Comparison of ENCODE assay signal across 8 cellular contexts in the genomic region with DNA sequence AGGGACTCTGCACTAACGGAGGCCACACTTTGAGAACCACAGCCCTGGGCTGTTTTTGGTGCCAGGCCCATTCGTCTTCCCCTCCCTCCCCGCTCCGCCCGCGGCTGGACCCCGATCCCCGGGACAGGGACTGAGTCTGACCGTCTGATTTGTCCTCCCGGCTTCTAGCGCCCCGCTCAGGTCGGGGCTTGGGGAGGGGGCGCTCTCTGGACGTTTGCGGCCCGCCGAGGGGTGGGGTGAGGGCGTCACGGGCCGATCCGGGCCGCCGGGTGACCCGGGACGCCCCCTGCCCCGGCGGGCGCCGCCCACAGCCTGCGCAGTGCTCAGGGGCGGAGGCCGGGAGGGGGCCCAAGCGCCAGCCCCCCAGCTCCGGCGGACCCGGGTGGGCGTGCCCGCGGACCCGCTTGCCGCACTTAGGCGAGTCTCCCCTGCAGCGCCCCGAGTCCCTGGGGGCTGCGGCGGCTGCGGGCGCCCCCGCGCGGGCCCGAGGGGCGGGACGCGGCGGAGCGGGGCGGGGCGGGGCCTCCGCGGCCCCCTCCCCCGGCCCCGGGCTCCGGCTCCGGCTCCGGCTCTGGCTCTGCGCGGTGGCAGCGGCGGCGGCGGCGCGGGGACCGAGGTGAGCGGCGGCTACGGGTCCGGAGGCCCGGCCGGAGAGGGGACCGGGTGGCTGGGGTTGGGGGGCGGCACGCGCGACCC. TPM values are rescaled to one million over a fixed set of nuclear protein-coding genes. Genes with fewer than 3 reads are reported as not detected.
DNase-seq lines count a peak whose midpoint lies in the region; ATAC-seq and TF ChIP-seq lines count a peak whose summit lies in the region.

No MANE protein-coding gene starts in this region.

- peaks cover 74 to 77% of the 10 kb centered on the region in 2 donors for H3K4me1 Mint-ChIP-seq in effector memory CD8-positive, alpha-beta T cell (ENCODE audit: low read depth in 2 of 2)
- peaks cover 59 to 66% of the 10 kb centered on the region in 2 donors for H3K4me1 Mint-ChIP-seq in natural killer cell treated with Interleukin-12 subunit alpha and Interleukin-12 subunit beta and Interleukin-15 and Interleukin-18, amount 100 ng/mL, for 72 hours (ENCODE audit: low read depth in 2 of 2)

- TF ChIP-seq CTCF in GM20000 (IDR thresholded peaks at IDR 0.05; ENCODE audit: extremely low read depth, missing control alignments): no peak

- DNase-seq in GM20000 (ENCODE audit: low spot score) (peak; percentile 40), SIG-M5 (lab: John Stamatoyannopoulos, UW) (no peak), NCI-H82 treated with DMSO at 0.1 percent for 48 hours (lab: John Stamatoyannopoulos, UW; ENCODE audit: unreplicated experiment) (no peak)
- peak; percentile 15 for DNase-seq in activated CD4-positive, CD25-positive, alpha-beta regulatory T cell treated with anti-CD3 and anti-CD28 coated beads, Interleukin-2, amount 50 U/mL, for 16 hours (ENCODE audit: low read depth, low spot score)
- peak in 2 of 3 experiments; percentile 56 to 67 for DNase-seq in effector memory CD8-positive, alpha-beta T cell
- DNase-seq in natural killer cell treated with Interleukin-12 subunit alpha and Interleukin-12 subunit beta and Interleukin-15 and Interleukin-18, amount 100 ng/mL, for 72 hours (ENCODE audit: low spot score): no peak

- peak overlapping the region; percentile 83 to 91 for H3K27ac Mint-ChIP-seq in effector memory CD8-positive, alpha-beta T cell
- peak overlapping the region; percentile 72 to 75 for H3K27ac Mint-ChIP-seq in natural killer cell treated with Interleukin-12 subunit alpha and Interleukin-12 subunit beta and Interleukin-15 and Interleukin-18, amount 100 ng/mL, for 72 hours

- H3K36me3 Mint-ChIP-seq in effector memory CD8-positive, alpha-beta T cell (ENCODE audit: insufficient read depth): peaks cover 49% of the 10 kb centered on the region
- no peaks in the 10 kb centered on the region for H3K36me3 Mint-ChIP-seq in natural killer cell treated with Interleukin-12 subunit alpha and Interleukin-12 subunit beta and Interleukin-15 and Interleukin-18, amount 100 ng/mL, for 72 hours

- no peaks in the 10 kb centered on the region for H3K27me3 Mint-ChIP-seq in effector memory CD8-positive, alpha-beta T cell
- H3K27me3 Mint-ChIP-seq in natural killer cell treated with Interleukin-12 subunit alpha and Interleukin-12 subunit beta and Interleukin-15 and Interleukin-18, amount 100 ng/mL, for 72 hours: no peaks in the 10 kb centered on the region

- peak overlapping the region; percentile 70 to 74 for H3K4me3 Mint-ChIP-seq in effector memory CD8-positive, alpha-beta T cell
- peak overlapping the region; percentile 77 for H3K4me3 Mint-ChIP-seq in natural killer cell treated with Interleukin-12 subunit alpha and Interleukin-12 subunit beta and Interleukin-15 and Interleukin-18, amount 100 ng/mL, for 72 hours

- H3K9me3 Mint-ChIP-seq in effector memory CD8-positive, alpha-beta T cell: no peaks in the 10 kb centered on the region
- no peaks in the 10 kb centered on the region for H3K9me3 Mint-ChIP-seq in natural killer cell treated with Interleukin-12 subunit alpha and Interleukin-12 subunit beta and Interleukin-15 and Interleukin-18, amount 100 ng/mL, for 72 hours

- peak; percentile 44 for ATAC-seq in effector memory CD8-positive, alpha-beta T cell (replicated peaks)
- peak; percentile 51 to 68 for ATAC-seq in natural killer cell treated with Interleukin-12 subunit alpha and Interleukin-12 subunit beta and Interleukin-15 and Interleukin-18, amount 100 ng/mL, for 72 hours
- ATAC-seq in GM18867 (IDR thresholded peaks at IDR 0.05; ENCODE audit: unreplicated experiment) (no peak), GM18858 (IDR thresholded peaks at IDR 0.05; ENCODE audit: unreplicated experiment) (no peak)

RNA-seq across cellular contexts. Expression of a gene that starts 33.7 kb away (rescaled TPM):
- total RNA-seq in natural killer cell treated with Interleukin-12 subunit alpha and Interleukin-12 subunit beta and Interleukin-15 and Interleukin-18, amount 100 ng/mL, for 72 hours: 10 to 100 TPM; 15.7 to 29.2 TPM

Comparison
In these comparisons a context has a peak if more than half of its experiments do, and no peak if none do; other contexts are left out.
1. DNase-seq: peak in GM20000 (single experiment), activated CD4-positive, CD25-positive, alpha-beta regulatory T cell treated with anti-CD3 and anti-CD28 coated beads, Interleukin-2, amount 50 U/mL, for 16 hours (single experiment) and effector memory CD8-positive, alpha-beta T cell (2 of 3); none in natural killer cell treated with Interleukin-12 subunit alpha and Interleukin-12 subunit beta and Interleukin-15 and Interleukin-18, amount 100 ng/mL, for 72 hours (single experiment), SIG-M5 (single experiment) and NCI-H82 treated with DMSO at 0.1 percent for 48 hours (single experiment).
2. ATAC-seq: peak in effector memory CD8-positive, alpha-beta T cell (single experiment) and natural killer cell treated with Interleukin-12 subunit alpha and Interleukin-12 subunit beta and Interleukin-15 and Interleukin-18, amount 100 ng/mL, for 72 hours (2 of 2); none in GM18867 (single experiment) and GM18858 (single experiment).